In genomic region chr17:77364941-77365583, GRCh38 we compare ENCODE assay signal across 9 cellular contexts.
DNase-seq lines count a peak whose midpoint lies in the region; ATAC-seq and TF ChIP-seq lines count a peak whose summit lies in the region.
"Had no signal": no experiment of that assay in that cellular context is flagged by ENCODE, and none has a peak within 500 bp of the region (broad histone marks: within the 10 kb centered on the region; RNA-seq: fewer than 3 reads in every experiment).

No MANE protein-coding gene starts in this region.

- H2BK12ac ChIP-seq in mesenchymal stem cell (ENCODE audit: low read length in 2 of 2), result peak overlapping the region; percentile 13 to 83

- peak overlapping the region; percentile 94 to 95 for H3K18ac ChIP-seq in mesenchymal stem cell (ENCODE audit: low read depth in 1 of 2, low read length in 2 of 2)

- H3K36me3 ChIP-seq in KOPT-K1 (ENCODE audit: insufficient read depth, low read length) (no peaks in the 10 kb centered on the region), body of pancreas (replicated peaks in 1 of 2; ENCODE audit: insufficient read depth in 1 of 2, low read depth in 2 of 2) (no peaks in the 10 kb centered on the region), mesenchymal stem cell (ENCODE audit: control insufficient read depth in 1 of 2, insufficient read depth in 2 of 2, low read depth in 1 of 2, low read length in 2 of 2) (peaks cover 3 to 21% of the 10 kb centered on the region in 2 experiments), stomach smooth muscle (ENCODE audit: control insufficient read depth in 2 of 2, insufficient read depth in 2 of 2, low read length in 2 of 2) (no peaks in the 10 kb centered on the region)

- no peaks in the 10 kb centered on the region for H3K27me3 ChIP-seq in body of pancreas
- H3K27me3 ChIP-seq in mesenchymal stem cell (ENCODE audit: control insufficient read depth in 1 of 2, insufficient read depth in 1 of 2, low read length in 2 of 2), result no peaks in the 10 kb centered on the region
- no peaks in the 10 kb centered on the region for H3K27me3 ChIP-seq in stomach smooth muscle (ENCODE audit: control insufficient read depth in 1 of 2, insufficient read depth in 2 of 2, low read length in 2 of 2)

- peak overlapping the region; percentile 75 for H3K9ac ChIP-seq in mesenchymal stem cell (ENCODE audit: low read length)
- H3K9ac ChIP-seq in stomach smooth muscle (ENCODE audit: low read length in 2 of 2), result peak overlapping the region; percentile 51 to 55

- no peak for TF ChIP-seq CTCF in body of pancreas (IDR thresholded peaks at IDR 0.05)

- peaks cover 24% of the 10 kb centered on the region for H3K79me1 ChIP-seq in mesenchymal stem cell (replicated peaks; ENCODE audit: low read length, poor library complexity, severe bottlenecking)

- H2BK5ac ChIP-seq in mesenchymal stem cell (ENCODE audit: low read depth, low read length, poor library complexity, severe bottlenecking), result peak overlapping the region; percentile 35

- ATAC-seq in body of pancreas (no peak), HG02870 (IDR thresholded peaks at IDR 0.05; ENCODE audit: unreplicated experiment) (no peak), HG02678 (IDR thresholded peaks at IDR 0.05; ENCODE audit: unreplicated experiment) (no peak), HG02973 (IDR thresholded peaks at IDR 0.05; ENCODE audit: unreplicated experiment) (no peak)

- H3K4me2 ChIP-seq in mesenchymal stem cell (ENCODE audit: low read length, poor library complexity, severe bottlenecking), result no peak overlapping the region

- H2AFZ ChIP-seq in mesenchymal stem cell (ENCODE audit: low read depth, low read length), result no peak overlapping the region

- peak overlapping the region; percentile 5 for H2AK5ac ChIP-seq in mesenchymal stem cell (ENCODE audit: low read length, severe bottlenecking)

- H3K4me3 ChIP-seq in body of pancreas (no peak overlapping the region), mesenchymal stem cell (ENCODE audit: insufficient read depth in 1 of 2, low read depth in 1 of 2, low read length in 2 of 2) (no peak overlapping the region), stomach smooth muscle (ENCODE audit: low read length in 2 of 2) (peak overlapping the region in 1 of 2 donors; percentile 44)

- H2BK15ac ChIP-seq in mesenchymal stem cell (ENCODE audit: low read depth, poor library complexity, severe bottlenecking), result peak overlapping the region; percentile 76

- peaks cover 41% of the 10 kb centered on the region for H3K4me1 ChIP-seq in body of pancreas
- peaks cover 55% of the 10 kb centered on the region for H3K4me1 ChIP-seq in mesenchymal stem cell (ENCODE audit: control insufficient read depth, insufficient read depth, low read depth, low read length)
- peaks cover 36% of the 10 kb centered on the region for H3K4me1 ChIP-seq in stomach smooth muscle (ENCODE audit: control insufficient read depth, insufficient read depth, low read length)

- H3K27ac ChIP-seq in KOPT-K1 (ENCODE audit: low read depth, low read length, poor library complexity, severe bottlenecking) (peak overlapping the region; percentile 57), body of pancreas (peak overlapping the region; percentile 46 to 82 (median 68)), mesenchymal stem cell (ENCODE audit: low read length, poor library complexity, severe bottlenecking) (peak overlapping the region; percentile 6), stomach smooth muscle (ENCODE audit: low read length) (peak overlapping the region; percentile 66)

- TF ChIP-seq POLR2A in body of pancreas (IDR thresholded peaks at IDR 0.05), result no peak

- H4K91ac ChIP-seq in mesenchymal stem cell (ENCODE audit: low read length), result peak overlapping the region; percentile 79

- 94% methylated on average over 8 of the region's 8 CpGs for WGBS in body of pancreas, 2 donors
- 96% methylated on average over 8 of the region's 8 CpGs for WGBS in mesenchymal stem cell

- intact Hi-C loops in body of pancreas (cut with DNase I), result no loop called here

- peak overlapping the region; percentile 38 to 49 for H3K4ac ChIP-seq in mesenchymal stem cell (ENCODE audit: low read depth in 1 of 2, low read length in 2 of 2)

- no peak for DNase-seq in body of pancreas
- no peak for DNase-seq in mesenchymal stem cell
- no peak for DNase-seq in NCI-H128 (lab: John Stamatoyannopoulos, UW; ENCODE audit: unreplicated experiment)
- DNase-seq: NCI-H1105 had no signal

- H3K9me3 ChIP-seq in KOPT-K1 (ENCODE audit: insufficient read depth, low read length, poor library complexity, severe bottlenecking) (no peaks in the 10 kb centered on the region), body of pancreas (no peaks in the 10 kb centered on the region), mesenchymal stem cell (ENCODE audit: control insufficient read depth, low read length) (no peaks in the 10 kb centered on the region), stomach smooth muscle (ENCODE audit: control insufficient read depth in 2 of 2, low read length in 2 of 2) (no peaks in the 10 kb centered on the region)

- no peak overlapping the region for H3K14ac ChIP-seq in mesenchymal stem cell (ENCODE audit: low read length in 2 of 2)

- H2BK120ac ChIP-seq in mesenchymal stem cell (ENCODE audit: low read depth, low read length), result peak overlapping the region; percentile 29

- no peak overlapping the region for H3K23ac ChIP-seq in mesenchymal stem cell (ENCODE audit: low read length in 2 of 2)

- peak overlapping the region; percentile 39 for H4K8ac ChIP-seq in mesenchymal stem cell (ENCODE audit: low read length)

Comparison
In these comparisons a context has a peak if more than half of its experiments do, and no peak if none do; other contexts are left out.
1. H3K27ac ChIP-seq: peak in every context shown above with its lines; median percentile 68 in body of pancreas; 66 in stomach smooth muscle; 57 in KOPT-K1; 6 in mesenchymal stem cell.